Comparison of ENCODE assay signal across 30 cellular contexts in the genomic region with DNA sequence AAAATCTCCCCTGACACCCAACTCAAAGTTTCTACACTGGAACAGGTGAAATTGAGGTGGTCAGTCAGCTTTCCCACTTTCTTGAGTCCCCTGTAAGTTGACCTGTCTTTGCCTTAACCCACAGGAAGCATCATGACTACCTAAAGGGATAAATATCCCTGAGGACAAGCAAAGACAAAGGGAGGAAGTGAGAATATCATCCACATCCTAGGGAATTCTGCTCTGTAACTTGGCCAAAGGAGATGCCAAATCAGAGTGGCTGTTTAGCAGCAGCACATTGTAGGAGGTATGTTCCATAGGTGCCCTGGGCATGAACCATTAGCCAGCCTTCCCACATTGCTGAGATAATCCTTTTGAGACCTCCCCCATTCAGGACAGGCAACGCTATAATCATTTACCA. TPM values are rescaled to one million over a fixed set of nuclear protein-coding genes. Genes with fewer than 3 reads are reported as not detected.
"Had no signal": no experiment of that assay in that cellular context is flagged by ENCODE, and none has a peak within 500 bp of the region (broad histone marks: within the 10 kb centered on the region; RNA-seq: fewer than 3 reads in every experiment).

No MANE protein-coding gene starts in this region.

- H3K4me2 ChIP-seq: hepatocyte, smooth muscle cell had no signal

- H3K4me1 Mint-ChIP-seq: mesothelial cell of epicardium had no signal

- H3K79me2 ChIP-seq: hepatocyte, parathyroid adenoma had no signal

- H3K9ac ChIP-seq: parathyroid adenoma had no signal

- H3K4me3 ChIP-seq: gastroesophageal sphincter, hepatocyte, psoas muscle, smooth muscle cell, stomach, tibial artery had no signal

- H3K9me3 ChIP-seq: stomach had no signal

- H3K27me3 Mint-ChIP-seq: naive B cell; stimulated activated naive B cell treated with anti-CD40 and anti-IgM and Interleukin-4, amounts not matched to agents 10 μg/mL and 1 μg/mL and 100 μg/mL, for 72 hours had no signal

- H3K36me3 ChIP-seq: gastroesophageal sphincter had no signal

- H3K27ac ChIP-seq: gastroesophageal sphincter, hepatocyte, parathyroid adenoma, psoas muscle, stomach, tibial artery had no signal

- ATAC-seq: activated T-cell treated with anti-CD3 and anti-CD28 coated beads, Interleukin-2, amount 50 U/mL, for 72 hours; gastroesophageal sphincter; left cardiac atrium; left ventricle myocardium superior; psoas muscle; stimulated activated naive B cell treated with anti-CD40 and anti-IgM and Interleukin-4, amounts not matched to agents 10 μg/mL and 1 μg/mL and 100 μg/mL, for 72 hours had no signal

- H3K27ac Mint-ChIP-seq: mesothelial cell of epicardium had no signal

- H3K4me1 ChIP-seq: gastroesophageal sphincter, parathyroid adenoma, psoas muscle, stomach, tibial artery had no signal

- DNase-seq: activated CD4-positive, alpha-beta T cell treated with anti-CD3 and anti-CD28 coated beads, Interleukin-2, amount 50 U/mL, for 1 hour; activated CD4-positive, CD25-positive, alpha-beta regulatory T cell treated with anti-CD3 and anti-CD28 coated beads, Interleukin-2, amount 50 U/mL, for 72 hours; activated effector memory CD4-positive, alpha-beta T cell treated with Interleukin-2 at 50 U/mL for 16 hours; activated naive CD4-positive, alpha-beta T cell treated with Interleukin-2 at 50 U/mL for 16 hours; activated T-cell treated with anti-CD3 and anti-CD28 coated beads for 4 hours; activated T-cell treated with anti-CD3 and anti-CD28 coated beads, Interleukin-2, amount 50 U/mL, for 72 hours; amniotic stem cell; caudate nucleus; left cardiac atrium; left ventricle myocardium superior; naive B cell; occipital lobe; psoas muscle; stimulated activated CD4-positive, alpha-beta T cell treated with anti-CD3 and anti-CD28 coated beads, Interleukin-1b, Interleukin-23, amount 100 ng/mL, for 48 hours; stimulated activated CD4-positive, alpha-beta T cell treated with anti-CD3 and anti-CD28 coated beads, Interleukin-4, amount 100 ng/mL, for 4 hours; stimulated activated CD8-positive, alpha-beta memory T cell treated with anti-CD3 and anti-CD28 coated beads, Interleukin-4, amount 100 ng/mL, for 48 hours; stimulated activated naive B cell treated with anti-CD40 and anti-IgM and Interleukin-4, amounts not matched to agents 10 μg/mL and 1 μg/mL and 100 μg/mL, for 72 hours; stomach; T-helper 2 cell; tibial artery had no signal

- H3K27me3 ChIP-seq: gastroesophageal sphincter, hepatocyte, stomach had no signal

- H2AFZ ChIP-seq: hepatocyte, parathyroid adenoma had no signal

- H3K9me3 Mint-ChIP-seq: mesothelial cell of epicardium had no signal

- H3K36me3 Mint-ChIP-seq: mesothelial cell of epicardium had no signal

- H3K4me3 Mint-ChIP-seq: mesothelial cell of epicardium; naive B cell; neural crest cell; stimulated activated naive B cell treated with anti-CD40 and anti-IgM and Interleukin-4, amounts not matched to agents 10 μg/mL and 1 μg/mL and 100 μg/mL, for 72 hours had no signal

RNA-seq across cellular contexts. Expression of a gene that starts 47.8 kb away (rescaled TPM):
- total RNA-seq: epithelial cell of proximal tubule, gastroesophageal sphincter, left ventricle myocardium superior, psoas muscle had no signal

RNA-seq across cellular contexts. Expression of a gene that starts 58.8 kb away (rescaled TPM):
- total RNA-seq: activated T-cell treated with anti-CD3 and anti-CD28 coated beads, Interleukin-2, amount 50 U/mL, for 72 hours; epithelial cell of proximal tubule; fibroblast of lung; fibroblast of villous mesenchyme; gastroesophageal sphincter; left cardiac atrium; left ventricle myocardium superior; mesothelial cell of epicardium; neural crest cell; occipital lobe; psoas muscle; smooth muscle cell; ureter had no signal
